In genomic region chr9:130929571-130930022, GRCh38 we compare ENCODE assay signal across 21 cellular contexts. TPM values are rescaled to one million over a fixed set of nuclear protein-coding genes. Genes with fewer than 3 reads are reported as not detected.
DNase-seq lines count a peak whose midpoint lies in the region; ATAC-seq, FAIRE-seq and TF ChIP-seq lines count a peak whose summit lies in the region.
"Had no signal": no experiment of that assay in that cellular context is flagged by ENCODE, and none has a peak within 500 bp of the region (broad histone marks: within the 10 kb centered on the region; RNA-seq: fewer than 3 reads in every experiment).

No MANE protein-coding gene starts in this region.

- H3K4me3 ChIP-seq in A549 (no peak overlapping the region), BE2C (ENCODE audit: low read depth, low read length) (no peak overlapping the region), IMR-90 (ENCODE audit: insufficient read depth, low read depth, low read length) (no peak overlapping the region), H1 (ENCODE audit: extremely low read depth in 1 of 4, insufficient read depth in 2 of 4, low read depth in 3 of 4, low read length in 4 of 4) (no peak overlapping the region)
- H3K4me3 ChIP-seq: SK-N-MC had no signal

- H2AK5ac ChIP-seq in IMR-90 (ENCODE audit: low read depth, low read length), result peak overlapping the region; percentile 85; the same call in 1 of the 2 replicates
- no peak overlapping the region for H2AK5ac ChIP-seq in H1 (ENCODE audit: low read depth, low read length)

- H2BK15ac ChIP-seq in IMR-90 (ENCODE audit: low read depth, low read length) (no peak overlapping the region), H1 (ENCODE audit: low read length) (no peak overlapping the region; the same call in 1 of the 2 replicates)

- H4K20me1 ChIP-seq in IMR-90 (ENCODE audit: insufficient read depth, low read length) (peaks cover 4% of the 10 kb centered on the region; the same call in 1 of the 2 replicates), H1 (replicated peaks in 1 of 2; ENCODE audit: control insufficient read depth in 1 of 2, insufficient read depth in 2 of 2, low read length in 2 of 2) (no peaks in the 10 kb centered on the region)

- dilution Hi-C loops in IMR-90 (cut with HindIII; ENCODE audit: low sequenced_read_pairs, unreplicated experiment), result no loop called here

- H3K36me3 ChIP-seq in BE2C (no peaks in the 10 kb centered on the region), IMR-90 (ENCODE audit: control insufficient read depth, insufficient read depth, low read length) (no peaks in the 10 kb centered on the region), H1 (ENCODE audit: control insufficient read depth in 2 of 4, insufficient read depth in 4 of 4, low read length in 3 of 4) (no peaks in the 10 kb centered on the region)

- H3K9me3 ChIP-seq in A549 (no peaks in the 10 kb centered on the region), BE2C (no peaks in the 10 kb centered on the region), IMR-90 (ENCODE audit: control insufficient read depth, insufficient read depth, low read length) (no peaks in the 10 kb centered on the region), H1 (ENCODE audit: insufficient read depth in 2 of 2, low read depth in 1 of 2, low read length in 1 of 2) (no peaks in the 10 kb centered on the region)

- TF ChIP-seq EP300 in A549 (IDR thresholded peaks at IDR 0.05), result no peak
- TF ChIP-seq EP300 in H1 (IDR thresholded peaks at IDR 0.05; ENCODE audit: borderline replicate concordance in 1 of 2, low read depth in 2 of 2, low read length in 2 of 2), result no peak

- no peak overlapping the region for H3K18ac ChIP-seq in IMR-90 (ENCODE audit: low read depth, low read length)
- H3K18ac ChIP-seq in H1 (ENCODE audit: extremely low read depth, low read length), result no peak overlapping the region

- H2AK9ac ChIP-seq in IMR-90 (replicated peaks; ENCODE audit: low read depth, low read length, poor library complexity), result no peak overlapping the region

- no peaks in the 10 kb centered on the region for H3K79me2 ChIP-seq in H1 (ENCODE audit: control insufficient read depth in 1 of 2, insufficient read depth in 2 of 2, low read length in 2 of 2)

- no peaks in the 10 kb centered on the region for H3K23me2 ChIP-seq in H1 (ENCODE audit: low read depth, low read length)

- no peak overlapping the region for H3K23ac ChIP-seq in IMR-90 (ENCODE audit: low read depth, low read length)
- H3K23ac ChIP-seq in H1 (ENCODE audit: insufficient read length), result no peak overlapping the region

- H3K27me3 ChIP-seq in BE2C (peaks cover 19% of the 10 kb centered on the region), IMR-90 (ENCODE audit: control insufficient read depth, insufficient read depth, low read length) (no peaks in the 10 kb centered on the region), H1 (replicated peaks in 1 of 4; ENCODE audit: control insufficient read depth in 3 of 4, extremely low read depth in 1 of 4, insufficient read depth in 3 of 4, low read length in 3 of 4) (no peaks in the 10 kb centered on the region; a peak in 1 of 7 replicates)

- peaks cover 6% of the 10 kb centered on the region; the same call in 1 of the 2 replicates for H3K9me1 ChIP-seq in IMR-90 (ENCODE audit: insufficient read depth, low read length)

- H3K27ac ChIP-seq in A549 (peak overlapping the region; percentile 82 to 93; a peak in 5 of 6 replicates), IMR-90 (ENCODE audit: insufficient read depth, low read length) (no peak overlapping the region), H1 (ENCODE audit: low read depth, low read length) (no peak overlapping the region)
- H3K27ac ChIP-seq: SK-N-MC had no signal

- ATAC-seq in A549 (no peak), IMR-90 (ENCODE audit: low read depth) (no peak), GM19351 (IDR thresholded peaks at IDR 0.05; ENCODE audit: unreplicated experiment) (no peak), GM18870 (IDR thresholded peaks at IDR 0.05; ENCODE audit: unreplicated experiment) (no peak)

- TF ChIP-seq RAD21 in A549 (conservative IDR thresholded peaks at IDR 0.05 in 1 of 2, IDR thresholded peaks at IDR 0.05 in 1 of 2), result no peak
- TF ChIP-seq RAD21 in IMR-90 (IDR thresholded peaks at IDR 0.05; ENCODE audit: low read length), result no peak
- TF ChIP-seq RAD21 in H1 (IDR thresholded peaks at IDR 0.05 in 1 of 2, conservative IDR thresholded peaks at IDR 0.05 in 1 of 2; ENCODE audit: low read depth in 2 of 2, low read length in 2 of 2), result no peak

- H3K4ac ChIP-seq in IMR-90 (ENCODE audit: low read depth, low read length) (no peak overlapping the region), H1 (replicated peaks; ENCODE audit: insufficient read length, low read depth, low read length) (no peak overlapping the region)

- DNase-seq in A549 (ENCODE audit: low read depth in 1 of 2, low spot score in 1 of 2) (no peak), BE2C (peak; percentile 11), IMR-90 (no peak), H1 (ENCODE audit: low read depth in 1 of 2, low spot score in 2 of 2) (no peak), NCI-H446 treated with DMSO at 0.1 percent for 48 hours (lab: John Stamatoyannopoulos, UW) (no peak)
- DNase-seq: CD8-positive, alpha-beta memory T cell; EL; GOT3; KBM-7; MM.1S; NCI-H1048; NCI-H1417 treated with DMSO at 0.1 percent for 48 hours; NCI-H187; NCI-H446; NCI-H526 treated with DMSO at 0.1 percent for 48 hours; SHP77 treated with DMSO at 0.1 percent for 48 hours; SW 1271; T-helper 2 cell had no signal

- H4K5ac ChIP-seq in IMR-90 (ENCODE audit: low read depth, low read length) (no peak overlapping the region), H1 (ENCODE audit: insufficient read length, low read depth, low read length) (no peak overlapping the region)

- H4K91ac ChIP-seq in IMR-90 (ENCODE audit: insufficient read depth, low read depth, low read length) (no peak overlapping the region), H1 (replicated peaks; ENCODE audit: insufficient read length, low read length) (no peak overlapping the region)

- TF ChIP-seq POLR2A in A549 (IDR thresholded peaks at IDR 0.05; ENCODE audit: low read length) (no peak), IMR-90 (IDR thresholded peaks at IDR 0.05; ENCODE audit: low read depth, low read length) (no peak), H1 (IDR thresholded peaks at IDR 0.05; ENCODE audit: control extremely low read depth in 1 of 2, low read depth in 2 of 2, low read length in 2 of 2) (no peak)

- BruUV-seq in IMR-90 (replicated peaks; lab: Mats Ljungman, UMichigan), result no TSS peak

- H2AFZ ChIP-seq in IMR-90 (replicated peaks; ENCODE audit: low read length, poor library complexity), result no peak overlapping the region
- no peak overlapping the region for H2AFZ ChIP-seq in H1 (ENCODE audit: low read length)

- H4K8ac ChIP-seq in IMR-90 (ENCODE audit: low read depth in 2 of 2, low read length in 2 of 2) (no peak overlapping the region), H1 (ENCODE audit: extremely low read depth, insufficient read depth, low read length) (peak overlapping the region; percentile 35; the same call in 1 of the 2 replicates)

- peak overlapping the region; percentile 50; the same call in 1 of the 2 replicates for H2BK12ac ChIP-seq in H1 (ENCODE audit: low read depth, low read length)

- H3K14ac ChIP-seq in IMR-90 (replicated peaks; ENCODE audit: low read depth, low read length) (no peak overlapping the region), H1 (ENCODE audit: insufficient read length) (no peak overlapping the region)

- POLR2A ChIA-PET in A549 (lab: Yijun Ruan, JAX), result no interaction called here
- POLR2A ChIA-PET in IMR-90 (lab: Charles Lee; ENCODE audit: unreplicated experiment), result no interaction called here
- POLR2A ChIA-PET in H1 (lab: Charles Lee; ENCODE audit: partially characterized antibody), result no interaction called here

- H2BK5ac ChIP-seq in IMR-90 (ENCODE audit: low read depth, low read length, poor library complexity, severe bottlenecking) (no peak overlapping the region), H1 (ENCODE audit: low read depth, low read length) (0 out of 2 replicates have a peak overlapping the region, but pooled peaks have one; percentile 52)

- 93% methylated on average over 18 of the region's 34 CpGs for WGBS in A549 (ENCODE audit: missing lambda C conversion rate)
- WGBS in IMR-90 (ENCODE audit: extremely low coverage in 2 of 2, insufficient read length in 1 of 2), 2 experiments, result 96% methylated on average over 26 of the region's 34 CpGs; no CpG with 5 or more reads in 1 of the 2 experiments
- WGBS in H1 (ENCODE audit: extremely low coverage in 1 of 2, insufficient coverage in 1 of 2, insufficient read length in 1 of 2, insufficient replicate concordance in 2 of 2, low coverage in 1 of 2, low lambda C conversion rate in 2 of 2, missing lambda C conversion rate in 1 of 2), 2 experiments, result 92% methylated on average over 20 of the region's 34 CpGs; no CpG with 5 or more reads in 1 of the 2 experiments

- no peak for TF ChIP-seq CTCF in A549 (IDR thresholded peaks at IDR 0.05)
- no peak for TF ChIP-seq CTCF in BE2C (IDR thresholded peaks at IDR 0.05; ENCODE audit: low read depth, low read length)
- TF ChIP-seq CTCF in IMR-90 (conservative IDR thresholded peaks at IDR 0.05; ENCODE audit: low read depth, low read length), result no peak
- no peak for TF ChIP-seq CTCF in H1 (IDR thresholded peaks at IDR 0.05; ENCODE audit: control extremely low read depth in 1 of 3, insufficient read depth in 1 of 3, low read depth in 1 of 3, low read length in 3 of 3)

- H3K4me2 ChIP-seq in A549 (no peak overlapping the region), IMR-90 (ENCODE audit: low read depth, low read length) (no peak overlapping the region), H1 (ENCODE audit: insufficient read depth in 1 of 2, low read depth in 2 of 2, low read length in 2 of 2) (no peak overlapping the region)

- no peak overlapping the region for H3K56ac ChIP-seq in IMR-90 (ENCODE audit: extremely low read depth, insufficient read depth, low read length)
- no peak overlapping the region for H3K56ac ChIP-seq in H1 (replicated peaks; ENCODE audit: insufficient read length, low read depth, low read length)

- no peaks in the 10 kb centered on the region for H3K79me1 ChIP-seq in IMR-90 (ENCODE audit: low read depth in 1 of 2, low read length in 2 of 2)
- H3K79me1 ChIP-seq in H1 (ENCODE audit: low read depth, low read length), result no peaks in the 10 kb centered on the region

- CTCF ChIA-PET in A549 (lab: Yijun Ruan, JAX) (interaction anchor here (0.9 to 4.7 kb wide), 8 partner anchors 10 to 230 kb away, joined by 3 to 34 read pairs (median 4); partner anchors contain the start of gene FIBCD1), IMR-90 (lab: Yijun Ruan, JAX) (interaction anchor here (0.6 kb wide), 1 partner anchor 377 kb away, joined by 3 read pairs; no protein-coding TSS in a partner anchor), H1 (lab: Charles Lee; ENCODE audit: partially characterized antibody) (interaction anchor here (0.6 to 1.2 kb wide), 4 partner anchors 23 to 224 kb away, joined by 3 to 4 read pairs (median 4); no protein-coding TSS in a partner anchor)

- H2BK120ac ChIP-seq in IMR-90 (ENCODE audit: low read depth, low read length), result peak overlapping the region; percentile 7; the same call in 1 of the 2 replicates
- no peak overlapping the region for H2BK120ac ChIP-seq in H1 (replicated peaks; ENCODE audit: low read depth, low read length)

- FAIRE-seq in A549 (lab: Jason Lieb, UNC) (no peak), H1 (lab: Jason Lieb, UNC) (no peak)

- intact Hi-C loops in IMR-90 (cut with micrococcal nuclease), result no loop called here

- H2BK20ac ChIP-seq in IMR-90 (ENCODE audit: low read depth, low read length) (no peak overlapping the region; the same call in 1 of the 2 replicates), H1 (ENCODE audit: low read length) (no peak overlapping the region)

- in situ Hi-C loops in IMR-90 (cut with MboI; ENCODE audit: low sequenced_read_pairs), result no loop called here

- H3K4me1 ChIP-seq in A549, result peaks cover 46% of the 10 kb centered on the region
- peaks cover 24% of the 10 kb centered on the region for H3K4me1 ChIP-seq in BE2C
- peaks cover 33% of the 10 kb centered on the region for H3K4me1 ChIP-seq in IMR-90 (ENCODE audit: control insufficient read depth, insufficient read depth, low read length)
- H3K4me1 ChIP-seq in H1 (replicated peaks in 1 of 4; ENCODE audit: control insufficient read depth in 3 of 4, insufficient read depth in 4 of 4, low read length in 3 of 4), result peaks cover 0 to 21% (median 18%) of the 10 kb centered on the region in 4 experiments; a peak in 6 of 7 replicates

- no peak overlapping the region for H3K9ac ChIP-seq in IMR-90 (ENCODE audit: low read depth, low read length)
- H3K9ac ChIP-seq in H1 (replicated peaks in 1 of 4; ENCODE audit: extremely low read depth in 1 of 4, low read depth in 3 of 4, low read length in 3 of 4), result no peak overlapping the region

RNA-seq across cellular contexts. Expression of gene FIBCD1, which starts 9.4 kb away (rescaled TPM):
- polyA plus RNA-seq in A549 (2011; rRNA removed), result 4.8 and 4.9 TPM in 2 replicates
- 4.9 and 6.2 TPM in 2 replicates for polyA plus RNA-seq in A549 (2012; cell fraction: cytosol; rRNA removed)
- 8.9 and 11.6 TPM in 2 replicates for polyA plus RNA-seq in A549 (2012; cell fraction: nucleus; rRNA removed)
- polyA plus RNA-seq in A549 (2017; fragmentation: RNase III; extraction: RNeasy Plus Mini Kit Qiagen cat#74134 plus additional on column Dnase treatment), result 3.5 to 5.0 TPM (median 4.8 TPM) in 3 replicates
- polyA minus RNA-seq in A549 (2011; rRNA and poly(A)+ RNA removed), result 2.9 and 3.1 TPM in 2 replicates
- polyA plus RNA-seq in BE2C (2012; ENCODE audit: insufficient read depth, insufficient read length, low read depth), result not detected
- total RNA-seq in IMR-90 (2012; rRNA removed), result 1.1 and 2.2 TPM in 2 replicates
- polyA plus RNA-seq in IMR-90 (2012; rRNA removed), result 10.1 and 12.2 TPM in 2 replicates
- 8.8 and 15.2 TPM in 2 replicates for polyA plus RNA-seq in IMR-90 (2012; cell fraction: cytosol; rRNA removed)
- polyA plus RNA-seq in IMR-90 (2012; cell fraction: nucleus; rRNA removed; ENCODE audit: low replicate concordance), result 11.6 and 31.9 TPM in 2 replicates
- total RNA-seq in H1 (2021; fragmentation: NEBNext Ultra II Directional; extraction: Animal tissue kit (Norgen Biotek cat#: 25700)), result 5.3 and 6.1 TPM in 2 replicates
- polyA plus RNA-seq in H1 (2011; rRNA removed), result 8.8 and 13.2 TPM in 2 replicates
- 5.6 TPM for polyA plus RNA-seq in H1 (2011; cell fraction: cytosol; rRNA removed)
- 11.0 TPM for polyA plus RNA-seq in H1 (2011; cell fraction: nucleus; rRNA removed)
- polyA plus RNA-seq in H1 (2012, experiment 1 of 2), result 3.9 to 10.9 TPM (median 7.8 TPM) in 4 replicates
- 5.2 TPM for polyA plus RNA-seq in H1 (2012, experiment 2 of 2)
- polyA plus RNA-seq in H1 (2013, experiment 1 of 2), result 11.6 TPM
- 10.8 TPM for polyA plus RNA-seq in H1 (2013, experiment 2 of 2)
- 0.66 and 1.2 TPM in 2 replicates for polyA minus RNA-seq in H1 (2011; rRNA and poly(A)+ RNA removed)
- 2.1 TPM for polyA minus RNA-seq in H1 (2011; cell fraction: cytosol; rRNA and poly(A)+ RNA removed)
- polyA minus RNA-seq in H1 (2011; cell fraction: nucleus; rRNA and poly(A)+ RNA removed), result 1.2 TPM
- total RNA-seq: CD8-positive, alpha-beta memory T cell had no signal
- polyA plus RNA-seq: CD8-positive, alpha-beta memory T cell had no signal

RNA-seq across cellular contexts. Expression of gene QRFP, which starts 33.0 kb away (rescaled TPM):
- polyA plus RNA-seq in A549 (2011; rRNA removed) (not detected in 2 replicates), A549 (2017; fragmentation: RNase III; extraction: RNeasy Plus Mini Kit Qiagen cat#74134 plus additional on column Dnase treatment) (not detected in 3 replicates), IMR-90 (2012; rRNA removed) (not detected in 2 replicates), H1 (2011; rRNA removed) (not detected in 2 replicates)
- not detected in 2 replicates for polyA plus RNA-seq in A549 (2012; cell fraction: cytosol; rRNA removed)
- polyA plus RNA-seq in A549 (2012; cell fraction: nucleus; rRNA removed), result not detected in 2 replicates
- polyA minus RNA-seq in A549 (2011; rRNA and poly(A)+ RNA removed), result not detected in 2 replicates
- not detected for polyA plus RNA-seq in BE2C (2012; ENCODE audit: insufficient read depth, insufficient read length, low read depth)
- total RNA-seq in IMR-90 (2012; rRNA removed), result not detected in 2 replicates
- not detected in 2 replicates for polyA plus RNA-seq in IMR-90 (2012; cell fraction: cytosol; rRNA removed)
- polyA plus RNA-seq in IMR-90 (2012; cell fraction: nucleus; rRNA removed; ENCODE audit: low replicate concordance), result not detected in 2 replicates
- not detected in 2 replicates for total RNA-seq in H1 (2021; fragmentation: NEBNext Ultra II Directional; extraction: Animal tissue kit (Norgen Biotek cat#: 25700))
- polyA plus RNA-seq in H1 (2011; cell fraction: cytosol; rRNA removed), result not detected
- not detected for polyA plus RNA-seq in H1 (2011; cell fraction: nucleus; rRNA removed)
- 0.11 to 0.28 TPM in 2 of 4 replicates, not detected in the others for polyA plus RNA-seq in H1 (2012, experiment 1 of 2)
- polyA plus RNA-seq in H1 (2012, experiment 2 of 2), result 0.73 TPM
- not detected for polyA plus RNA-seq in H1 (2013, experiment 1 of 2)
- polyA plus RNA-seq in H1 (2013, experiment 2 of 2), result not detected
- not detected in 2 replicates for polyA minus RNA-seq in H1 (2011; rRNA and poly(A)+ RNA removed)
- polyA minus RNA-seq in H1 (2011; cell fraction: cytosol; rRNA and poly(A)+ RNA removed), result not detected
- polyA minus RNA-seq in H1 (2011; cell fraction: nucleus; rRNA and poly(A)+ RNA removed), result not detected
- total RNA-seq: CD8-positive, alpha-beta memory T cell had no signal
- polyA plus RNA-seq: CD8-positive, alpha-beta memory T cell had no signal

Comparison
In these comparisons a context has a peak if more than half of its experiments do, and no peak if none do; other contexts are left out.
1. H3K27ac ChIP-seq: peak in A549 (2 of 2); none in IMR-90 (single experiment) and H1 (single experiment).